Comparison of ENCODE assay signal across 25 cellular contexts in genomic region chr9:79912641-79913040, GRCh38.
DNase-seq lines count a peak whose midpoint lies in the region; ATAC-seq and FAIRE-seq lines count a peak whose summit lies in the region.
"Had no signal": no experiment of that assay in that cellular context is flagged by ENCODE, and none has a peak within 500 bp of the region (broad histone marks: within the 10 kb centered on the region; RNA-seq: fewer than 3 reads in every experiment).

No MANE protein-coding gene starts in this region.

- no peak overlapping the region for H2AFZ ChIP-seq in neuronal stem cell (ENCODE audit: low read length)
- H2AFZ ChIP-seq: PC-9 had no signal

- H4K8ac ChIP-seq in neuronal stem cell (ENCODE audit: low read depth, low read length), result no peak overlapping the region

- H3K4ac ChIP-seq in neuronal stem cell (ENCODE audit: low read length), result no peak overlapping the region

- H3K79me1 ChIP-seq in neuronal stem cell (ENCODE audit: low read depth, low read length), result no peaks in the 10 kb centered on the region

- H2BK5ac ChIP-seq in neuronal stem cell (ENCODE audit: low read length), result no peak overlapping the region

- DNase-seq in AG08395 (ENCODE audit: low spot score) (peak; percentile 9), M059J (ENCODE audit: low read depth) (peak; percentile 59), dedifferentiated amniotic fluid mesenchymal stem cell (ENCODE audit: extremely low spot score) (peak; percentile 66), myocyte (ENCODE audit: low read depth) (peak; percentile 59), neuronal stem cell (ENCODE audit: low spot score) (no peak), SIG-M5 treated with dmso at 0.1 percent for 504 hours (lab: John Stamatoyannopoulos, UW; ENCODE audit: unreplicated experiment) (no peak), GM19239 (ENCODE audit: insufficient read length, low spot score) (no peak)
- DNase-seq: CD4-positive, alpha-beta memory T cell; DMS153; HFFc6; IMR-90; MG63; NCI-H1092 treated with DMSO at 0.1 percent for 48 hours; NCI-H146; NCI-H2029 treated with DMSO at 0.1 percent for 48 hours; NCI-H2171; NCI-H526; PC-9 had no signal

- H4K91ac ChIP-seq in neuronal stem cell (ENCODE audit: low read depth, low read length, poor library complexity), result no peak overlapping the region

- no peak overlapping the region for H2BK15ac ChIP-seq in neuronal stem cell (ENCODE audit: low read length)

- H3K27ac ChIP-seq in neuronal stem cell (replicated peaks; ENCODE audit: low read length), result no peak overlapping the region
- H3K27ac ChIP-seq: 22Rv1, BLaER1, HL-60, PC-9, SJSA1 had no signal

- H3K9ac ChIP-seq in neuronal stem cell (ENCODE audit: low read depth, low read length, poor library complexity), result no peak overlapping the region
- H3K9ac ChIP-seq: BLaER1 had no signal

- no peak for ATAC-seq in HG03432 (IDR thresholded peaks at IDR 0.05; ENCODE audit: unreplicated experiment)

- no peak overlapping the region for H2BK12ac ChIP-seq in neuronal stem cell (ENCODE audit: low read length)

- H2AK5ac ChIP-seq in neuronal stem cell (ENCODE audit: low read depth, low read length), result no peak overlapping the region

- no peak for FAIRE-seq in GM19239 (lab: Jason Lieb, UNC)
- FAIRE-seq: GM12891, H54 had no signal

- no peaks in the 10 kb centered on the region for H3K4me1 ChIP-seq in neuronal stem cell (ENCODE audit: control insufficient read depth in 2 of 2, insufficient read depth in 1 of 2, low read depth in 1 of 2, low read length in 2 of 2)
- H3K4me1 ChIP-seq: BLaER1, SJSA1 had no signal

- H3K4me2 ChIP-seq in neuronal stem cell (ENCODE audit: insufficient read depth, low read length, poor library complexity, severe bottlenecking), result no peak overlapping the region
- H3K4me2 ChIP-seq: BLaER1, PC-9 had no signal

- H3K23ac ChIP-seq in neuronal stem cell (ENCODE audit: low read depth, low read length, poor library complexity), result no peak overlapping the region

- no peak overlapping the region for H2BK120ac ChIP-seq in neuronal stem cell (ENCODE audit: low read depth, low read length)

- H3K18ac ChIP-seq in neuronal stem cell (ENCODE audit: low read length), result no peak overlapping the region

- H3K27me3 ChIP-seq in neuronal stem cell (ENCODE audit: control insufficient read depth in 3 of 3, insufficient read depth in 3 of 3, low read depth in 1 of 3, low read length in 3 of 3), result peaks cover 0 to 11% (median 0%) of the 10 kb centered on the region in 3 experiments
- H3K27me3 ChIP-seq: BLaER1, MG63, SJSA1 had no signal

- no peaks in the 10 kb centered on the region for H3K9me3 ChIP-seq in neuronal stem cell (replicated peaks in 1 of 2; ENCODE audit: control insufficient read depth in 2 of 2, insufficient read depth in 1 of 2, low read depth in 1 of 2, low read length in 2 of 2)
- H3K9me3 ChIP-seq: MG63, SJSA1 had no signal

- WGBS in neuronal stem cell (ENCODE audit: extremely low coverage in 2 of 2, insufficient read length in 2 of 2, insufficient replicate concordance in 1 of 2), 2 donors, result no CpG with 5 or more reads among the region's 2 CpGs

- H3K4me3 ChIP-seq in neuronal stem cell (ENCODE audit: low read length in 2 of 2), result no peak overlapping the region
- H3K4me3 ChIP-seq: BLaER1, MG63, PC-9, SJSA1 had no signal

- no peak overlapping the region for H3K14ac ChIP-seq in neuronal stem cell (ENCODE audit: low read length)

- no peaks in the 10 kb centered on the region for H3K36me3 ChIP-seq in neuronal stem cell (replicated peaks in 1 of 2; ENCODE audit: control insufficient read depth in 2 of 2, insufficient read depth in 2 of 2, low read length in 2 of 2)
- H3K36me3 ChIP-seq: BLaER1, MG63, SJSA1 had no signal

Comparison
In these comparisons a context has a peak if more than half of its experiments do, and no peak if none do; other contexts are left out.
1. DNase-seq: peak in AG08395 (single experiment), M059J (single experiment), dedifferentiated amniotic fluid mesenchymal stem cell (single experiment) and myocyte (single experiment); none in neuronal stem cell (single experiment), SIG-M5 treated with dmso at 0.1 percent for 504 hours (single experiment) and GM19239 (single experiment).